19 cellular contexts compared by ENCODE assay signal in the genomic region with DNA sequence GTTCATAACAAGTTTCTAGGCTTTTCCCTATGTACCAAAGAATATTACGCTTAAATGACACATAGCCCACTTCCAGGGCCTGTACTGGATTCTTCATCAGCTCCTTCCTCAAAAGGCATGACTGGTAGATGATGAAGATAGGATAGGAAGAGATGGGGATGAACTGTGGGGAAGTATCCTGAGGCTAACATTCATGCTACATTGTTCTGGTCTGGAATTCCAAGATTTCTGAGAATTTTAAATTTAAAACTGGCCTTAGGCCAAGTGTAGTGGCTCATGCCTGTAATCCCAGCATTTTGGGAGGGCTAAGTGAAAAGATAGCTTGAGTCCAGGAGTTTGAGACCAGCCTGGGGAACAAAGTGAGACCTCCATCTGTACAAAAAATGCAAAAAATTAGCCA.
"Had no signal": no experiment of that assay in that cellular context is flagged by ENCODE, and none has a peak within 500 bp of the region (broad histone marks: within the 10 kb centered on the region; RNA-seq: fewer than 3 reads in every experiment).

No MANE protein-coding gene starts in this region.

- H3K4me2 ChIP-seq: smooth muscle cell had no signal

- H3K27me3 Mint-ChIP-seq: progenitor cell of endocrine pancreas, type B pancreatic cell had no signal

- H3K36me3 Mint-ChIP-seq: immature natural killer cell, type B pancreatic cell had no signal

- H3K9ac ChIP-seq: parathyroid adenoma had no signal

- H2AFZ ChIP-seq: parathyroid adenoma had no signal

- H3K27me3 ChIP-seq: dorsolateral prefrontal cortex, right lobe of liver, stomach, thyroid gland had no signal

- DNase-seq: dorsolateral prefrontal cortex; effector CD4-positive, alpha-beta T cell; hypothalamus; immature natural killer cell; naive thymus-derived CD8-positive, alpha-beta T cell; right lobe of liver; stimulated activated CD4-positive, alpha-beta T cell treated with anti-CD3 and anti-CD28 coated beads, Interleukin-12 subunit alpha, Interleukin-12 subunit beta, amount 100 ng/mL, for 4 hours; stimulated activated CD4-positive, alpha-beta T cell treated with anti-CD3 and anti-CD28 coated beads, Interleukin-1b, Interleukin-23, amount 100 ng/mL, for 48 hours; stimulated activated CD4-positive, alpha-beta T cell treated with anti-CD3 and anti-CD28 coated beads, Interleukin-4, amount 100 ng/mL, for 1 hour; stimulated activated CD8-positive, alpha-beta memory T cell treated with anti-CD3 and anti-CD28 coated beads, Interleukin-4, amount 100 ng/mL, for 48 hours; stimulated activated naive CD4-positive, alpha-beta T cell treated with Interleukin-2 at 50 U/mL for 16 hours; stomach; thyroid gland had no signal

- H3K4me3 Mint-ChIP-seq: immature natural killer cell; naive thymus-derived CD8-positive, alpha-beta T cell; nephron progenitor cell; type B pancreatic cell had no signal

- H3K4me3 ChIP-seq: dorsolateral prefrontal cortex, right lobe of liver, smooth muscle cell, stomach, thyroid gland had no signal

- H3K79me2 ChIP-seq: parathyroid adenoma had no signal

- H3K4me1 Mint-ChIP-seq: immature natural killer cell; naive thymus-derived CD8-positive, alpha-beta T cell had no signal

- ATAC-seq: left lobe of liver; naive thymus-derived CD8-positive, alpha-beta T cell; right lobe of liver had no signal

- H3K9me3 ChIP-seq: right lobe of liver, thyroid gland had no signal

- H3K4me1 ChIP-seq: parathyroid adenoma, right lobe of liver, stomach, thyroid gland had no signal

- H3K27ac Mint-ChIP-seq: immature natural killer cell; naive thymus-derived CD8-positive, alpha-beta T cell; nephron progenitor cell; progenitor cell of endocrine pancreas; type B pancreatic cell had no signal

- H3K27ac ChIP-seq: dorsolateral prefrontal cortex, parathyroid adenoma, right lobe of liver, stomach, thyroid gland had no signal

- H3K36me3 ChIP-seq: right lobe of liver, stomach, thyroid gland had no signal
